ENCODE assay signal across 1 cellular context in the genomic region with DNA sequence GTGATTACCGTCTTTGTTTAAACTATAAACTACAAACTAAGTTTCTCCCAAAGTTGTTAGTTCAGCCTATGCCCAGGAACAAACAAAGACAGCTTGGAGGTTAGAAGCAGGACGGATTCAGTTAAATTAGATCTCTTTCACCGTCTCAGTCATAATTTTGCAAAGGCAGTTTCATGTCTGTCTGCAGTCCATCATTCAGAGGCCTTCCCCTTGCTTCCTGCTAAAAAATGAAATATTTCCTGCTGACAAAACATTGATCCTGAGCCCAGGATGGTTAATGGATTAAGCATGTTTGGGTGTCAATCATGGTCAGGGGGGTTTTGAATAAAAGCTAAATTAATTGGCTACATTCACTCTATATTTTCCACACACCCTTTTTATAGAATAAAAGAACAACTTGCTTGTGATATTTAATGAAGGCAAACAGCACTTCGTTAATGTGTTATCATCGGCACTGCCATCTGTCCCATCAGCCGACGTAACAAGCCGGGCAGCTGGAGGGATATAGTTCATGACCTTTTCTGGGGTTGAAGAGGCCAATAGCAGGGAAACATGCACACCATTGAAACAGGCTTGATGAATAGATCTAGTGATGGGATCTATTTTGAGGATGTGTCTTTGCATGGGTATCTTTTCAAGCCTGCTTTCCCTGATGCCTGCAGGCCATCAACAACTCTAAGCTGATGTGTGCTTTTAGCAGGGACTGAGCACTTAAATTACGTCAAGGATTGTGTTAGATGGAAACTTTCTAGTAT.
TF ChIP-seq lines count a peak whose summit lies in the region.

No MANE protein-coding gene starts in this region.

TF ChIP-seq in H1, 55 proteins besides CTCF, POLR2A, EP300 and RAD21 (continued from another document):
- TF ChIP-seq, protein P1, sequence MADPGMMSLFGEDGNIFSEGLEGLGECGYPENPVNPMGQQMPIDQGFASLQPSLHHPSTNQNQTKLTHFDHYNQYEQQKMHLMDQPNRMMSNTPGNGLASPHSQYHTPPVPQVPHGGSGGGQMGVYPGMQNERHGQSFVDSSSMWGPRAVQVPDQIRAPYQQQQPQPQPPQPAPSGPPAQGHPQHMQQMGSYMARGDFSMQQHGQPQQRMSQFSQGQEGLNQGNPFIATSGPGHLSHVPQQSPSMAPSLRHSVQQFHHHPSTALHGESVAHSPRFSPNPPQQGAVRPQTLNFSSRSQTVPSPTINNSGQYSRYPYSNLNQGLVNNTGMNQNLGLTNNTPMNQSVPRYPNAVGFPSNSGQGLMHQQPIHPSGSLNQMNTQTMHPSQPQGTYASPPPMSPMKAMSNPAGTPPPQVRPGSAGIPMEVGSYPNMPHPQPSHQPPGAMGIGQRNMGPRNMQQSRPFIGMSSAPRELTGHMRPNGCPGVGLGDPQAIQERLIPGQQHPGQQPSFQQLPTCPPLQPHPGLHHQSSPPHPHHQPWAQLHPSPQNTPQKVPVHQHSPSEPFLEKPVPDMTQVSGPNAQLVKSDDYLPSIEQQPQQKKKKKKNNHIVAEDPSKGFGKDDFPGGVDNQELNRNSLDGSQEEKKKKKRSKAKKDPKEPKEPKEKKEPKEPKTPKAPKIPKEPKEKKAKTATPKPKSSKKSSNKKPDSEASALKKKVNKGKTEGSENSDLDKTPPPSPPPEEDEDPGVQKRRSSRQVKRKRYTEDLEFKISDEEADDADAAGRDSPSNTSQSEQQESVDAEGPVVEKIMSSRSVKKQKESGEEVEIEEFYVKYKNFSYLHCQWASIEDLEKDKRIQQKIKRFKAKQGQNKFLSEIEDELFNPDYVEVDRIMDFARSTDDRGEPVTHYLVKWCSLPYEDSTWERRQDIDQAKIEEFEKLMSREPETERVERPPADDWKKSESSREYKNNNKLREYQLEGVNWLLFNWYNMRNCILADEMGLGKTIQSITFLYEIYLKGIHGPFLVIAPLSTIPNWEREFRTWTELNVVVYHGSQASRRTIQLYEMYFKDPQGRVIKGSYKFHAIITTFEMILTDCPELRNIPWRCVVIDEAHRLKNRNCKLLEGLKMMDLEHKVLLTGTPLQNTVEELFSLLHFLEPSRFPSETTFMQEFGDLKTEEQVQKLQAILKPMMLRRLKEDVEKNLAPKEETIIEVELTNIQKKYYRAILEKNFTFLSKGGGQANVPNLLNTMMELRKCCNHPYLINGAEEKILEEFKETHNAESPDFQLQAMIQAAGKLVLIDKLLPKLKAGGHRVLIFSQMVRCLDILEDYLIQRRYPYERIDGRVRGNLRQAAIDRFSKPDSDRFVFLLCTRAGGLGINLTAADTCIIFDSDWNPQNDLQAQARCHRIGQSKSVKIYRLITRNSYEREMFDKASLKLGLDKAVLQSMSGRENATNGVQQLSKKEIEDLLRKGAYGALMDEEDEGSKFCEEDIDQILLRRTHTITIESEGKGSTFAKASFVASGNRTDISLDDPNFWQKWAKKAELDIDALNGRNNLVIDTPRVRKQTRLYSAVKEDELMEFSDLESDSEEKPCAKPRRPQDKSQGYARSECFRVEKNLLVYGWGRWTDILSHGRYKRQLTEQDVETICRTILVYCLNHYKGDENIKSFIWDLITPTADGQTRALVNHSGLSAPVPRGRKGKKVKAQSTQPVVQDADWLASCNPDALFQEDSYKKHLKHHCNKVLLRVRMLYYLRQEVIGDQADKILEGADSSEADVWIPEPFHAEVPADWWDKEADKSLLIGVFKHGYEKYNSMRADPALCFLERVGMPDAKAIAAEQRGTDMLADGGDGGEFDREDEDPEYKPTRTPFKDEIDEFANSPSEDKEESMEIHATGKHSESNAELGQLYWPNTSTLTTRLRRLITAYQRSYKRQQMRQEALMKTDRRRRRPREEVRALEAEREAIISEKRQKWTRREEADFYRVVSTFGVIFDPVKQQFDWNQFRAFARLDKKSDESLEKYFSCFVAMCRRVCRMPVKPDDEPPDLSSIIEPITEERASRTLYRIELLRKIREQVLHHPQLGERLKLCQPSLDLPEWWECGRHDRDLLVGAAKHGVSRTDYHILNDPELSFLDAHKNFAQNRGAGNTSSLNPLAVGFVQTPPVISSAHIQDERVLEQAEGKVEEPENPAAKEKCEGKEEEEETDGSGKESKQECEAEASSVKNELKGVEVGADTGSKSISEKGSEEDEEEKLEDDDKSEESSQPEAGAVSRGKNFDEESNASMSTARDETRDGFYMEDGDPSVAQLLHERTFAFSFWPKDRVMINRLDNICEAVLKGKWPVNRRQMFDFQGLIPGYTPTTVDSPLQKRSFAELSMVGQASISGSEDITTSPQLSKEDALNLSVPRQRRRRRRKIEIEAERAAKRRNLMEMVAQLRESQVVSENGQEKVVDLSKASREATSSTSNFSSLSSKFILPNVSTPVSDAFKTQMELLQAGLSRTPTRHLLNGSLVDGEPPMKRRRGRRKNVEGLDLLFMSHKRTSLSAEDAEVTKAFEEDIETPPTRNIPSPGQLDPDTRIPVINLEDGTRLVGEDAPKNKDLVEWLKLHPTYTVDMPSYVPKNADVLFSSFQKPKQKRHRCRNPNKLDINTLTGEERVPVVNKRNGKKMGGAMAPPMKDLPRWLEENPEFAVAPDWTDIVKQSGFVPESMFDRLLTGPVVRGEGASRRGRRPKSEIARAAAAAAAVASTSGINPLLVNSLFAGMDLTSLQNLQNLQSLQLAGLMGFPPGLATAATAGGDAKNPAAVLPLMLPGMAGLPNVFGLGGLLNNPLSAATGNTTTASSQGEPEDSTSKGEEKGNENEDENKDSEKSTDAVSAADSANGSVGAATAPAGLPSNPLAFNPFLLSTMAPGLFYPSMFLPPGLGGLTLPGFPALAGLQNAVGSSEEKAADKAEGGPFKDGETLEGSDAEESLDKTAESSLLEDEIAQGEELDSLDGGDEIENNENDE (IDR thresholded peaks at IDR 0.05; ENCODE audit: insufficient replicate concordance, low read length) = no peak
- TF ChIP-seq CEBPB (IDR thresholded peaks at IDR 0.05; ENCODE audit: low read depth, low read length) = no peak
- no peak for TF ChIP-seq SAP30 (IDR thresholded peaks at IDR 0.05; ENCODE audit: insufficient read depth, insufficient replicate concordance, low read length)
- TF ChIP-seq GABPA (IDR thresholded peaks at IDR 0.05; ENCODE audit: borderline replicate concordance, insufficient read depth, low read length) = no peak
- no peak for TF ChIP-seq SRF (IDR thresholded peaks at IDR 0.05; ENCODE audit: low read depth, low read length)
- no peak for TF ChIP-seq RXRA (IDR thresholded peaks at IDR 0.05; ENCODE audit: insufficient read depth, low read depth, low read length)
TF ChIP-seq in H1: peak in this region for 0.
